In genomic region chr12:32106153-32106516, GRCh38 we compare ENCODE assay signal across 8 cellular contexts. TPM values are rescaled to one million over a fixed set of nuclear protein-coding genes. Genes with fewer than 3 reads are reported as not detected.
DNase-seq lines count a peak whose midpoint lies in the region; ATAC-seq and TF ChIP-seq lines count a peak whose summit lies in the region.

No MANE protein-coding gene starts in this region.

- H3K36me3 ChIP-seq in SJCRH30 (no peaks in the 10 kb centered on the region), psoas muscle (ENCODE audit: insufficient read depth in 1 of 2, low read depth in 1 of 2) (no peaks in the 10 kb centered on the region)

- DNase-seq in SJCRH30 (no peak), fibroblast of the aortic adventitia (ENCODE audit: low read depth) (no peak), psoas muscle (no peak), NCI-H2227 (lab: John Stamatoyannopoulos, UW; ENCODE audit: unreplicated experiment) (no peak), posterior vena cava (ENCODE audit: low spot score) (no peak), germinal center (ENCODE audit: low spot score) (no peak)

- H3K4me1 ChIP-seq in SJCRH30 (no peaks in the 10 kb centered on the region), psoas muscle (peaks cover 5% of the 10 kb centered on the region)

- peak overlapping the region; percentile 98 for H3K4me3 ChIP-seq in SJCRH30
- peak overlapping the region; percentile 84 for H3K4me3 ChIP-seq in fibroblast of the aortic adventitia (ENCODE audit: low read depth, low read length)
- H3K4me3 ChIP-seq in psoas muscle: peak overlapping the region; percentile 85

- H3K27me3 ChIP-seq in SJCRH30 (no peaks in the 10 kb centered on the region), psoas muscle (ENCODE audit: insufficient read depth in 3 of 3, low read length in 2 of 3) (peaks cover 0 to 17% (median 2%) of the 10 kb centered on the region in 3 donors)

- intact Hi-C loops in psoas muscle (cut with DNase I) (no loop called here), posterior vena cava (cut with DNase I) (no loop called here)

- peak overlapping the region; percentile 73; the same call in 1 of the 2 replicates for H3K27ac ChIP-seq in SJCRH30
- peak overlapping the region; percentile 70 for H3K27ac ChIP-seq in psoas muscle

- WGBS in psoas muscle, 3 donors: 10 to 14% (median 12%) methylated on average over 23 of the region's 23 CpGs

- no peaks in the 10 kb centered on the region for H3K9me3 ChIP-seq in SJCRH30 (replicated peaks)
- H3K9me3 ChIP-seq in psoas muscle: no peaks in the 10 kb centered on the region

- no peak for TF ChIP-seq CTCF in fibroblast of the aortic adventitia (IDR thresholded peaks at IDR 0.05; ENCODE audit: insufficient read depth, low read length)
- TF ChIP-seq CTCF in psoas muscle (IDR thresholded peaks at IDR 0.05): no peak

- ATAC-seq in GM21723 (IDR thresholded peaks at IDR 0.05; ENCODE audit: unreplicated experiment) (peak; percentile 2), psoas muscle (no peak), GM21576 (IDR thresholded peaks at IDR 0.05; ENCODE audit: unreplicated experiment) (no peak)

RNA-seq across cellular contexts. Expression of gene BICD1, which starts 0.5 kb away (rescaled TPM):
- 8.5 and 10.8 TPM in 2 replicates for total RNA-seq in SJCRH30 (2014; rRNA removed; shearing (Covaris generic))
- total RNA-seq in fibroblast of the aortic adventitia (ENCODE audit: low replicate concordance) (7.7 and 17.9 TPM in 2 replicates), psoas muscle (1 to 10 TPM; 2.8 to 9.8 (median 4.5) TPM), posterior vena cava (10 to 100 TPM; 24.1 to 34.6 TPM)
- polyA plus RNA-seq in psoas muscle: 1 to 10 TPM in 1 of 3 donors, under 1 TPM in 2; 0.55 to 2.1 (median 0.99) TPM
